ENCODE assay signal across 9 cellular contexts in the genomic region with DNA sequence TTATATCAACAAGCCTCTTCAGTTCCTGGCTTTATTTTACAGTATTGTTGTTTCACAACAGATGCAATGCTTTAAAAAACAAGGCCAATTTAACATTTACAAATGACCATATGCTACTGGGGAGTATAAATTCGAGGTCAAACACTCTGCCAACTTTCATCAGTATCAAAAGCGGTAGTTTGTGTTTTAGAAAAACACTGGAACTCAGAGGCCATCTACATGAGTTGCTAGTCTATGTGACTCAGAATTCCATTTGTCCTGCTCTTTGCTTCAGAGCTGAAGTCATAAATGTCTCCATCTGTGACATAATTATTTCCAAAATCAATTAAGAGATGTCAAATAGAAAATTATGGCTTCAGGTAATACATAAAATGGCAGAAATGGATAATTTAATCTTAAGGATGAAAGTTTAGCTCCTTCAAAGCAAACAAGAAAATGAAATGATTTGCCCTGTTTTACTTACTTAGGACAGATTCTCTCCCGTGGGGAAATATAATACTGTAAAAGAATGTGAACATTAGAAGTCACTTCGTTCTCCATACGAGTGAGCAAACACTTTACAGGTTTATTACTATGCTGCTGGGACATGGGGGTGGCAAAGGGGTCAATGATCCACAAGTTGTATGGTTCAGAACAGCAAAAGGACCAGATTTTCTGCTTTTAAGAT. TPM values are rescaled to one million over a fixed set of nuclear protein-coding genes. Genes with fewer than 3 reads are reported as not detected.
DNase-seq lines count a peak whose midpoint lies in the region; ATAC-seq lines count a peak whose summit lies in the region.
"Had no signal": no experiment of that assay in that cellular context is flagged by ENCODE, and none has a peak within 500 bp of the region (broad histone marks: within the 10 kb centered on the region; RNA-seq: fewer than 3 reads in every experiment).

No MANE protein-coding gene starts in this region.

- peaks cover 19% of the 10 kb centered on the region for H3K36me3 ChIP-seq in neuron (ENCODE audit: insufficient read depth, low read length)

- DNase-seq in EH (ENCODE audit: low read depth) = peak; percentile 75
- DNase-seq in NCI-H446 treated with DMSO at 0.1 percent for 48 hours (lab: John Stamatoyannopoulos, UW) = peak; percentile 59
- peak; percentile 30 for DNase-seq in dermis blood vessel endothelial cell
- DNase-seq: H7 had no signal

- peak overlapping the region; percentile 95 for H3K4me3 ChIP-seq in neuron (ENCODE audit: low read length)

- no peak overlapping the region for H2AFZ ChIP-seq in neuron (ENCODE audit: low read depth, low read length)

- no peaks in the 10 kb centered on the region for H3K9me3 ChIP-seq in neuron (ENCODE audit: low read length)

- peaks cover 21% of the 10 kb centered on the region for H3K4me1 ChIP-seq in neuron (ENCODE audit: insufficient read depth, low read length)

- H3K27me3 ChIP-seq in neuron (ENCODE audit: insufficient read depth, low read length) = no peaks in the 10 kb centered on the region

- ATAC-seq in GM21717 (IDR thresholded peaks at IDR 0.05; ENCODE audit: unreplicated experiment) = no peak
- no peak for ATAC-seq in GM18519 (IDR thresholded peaks at IDR 0.05; ENCODE audit: low FRiP score, unreplicated experiment)
- no peak for ATAC-seq in HG03025 (IDR thresholded peaks at IDR 0.05; ENCODE audit: low FRiP score, unreplicated experiment)
- no peak for ATAC-seq in HG03175 (IDR thresholded peaks at IDR 0.05; ENCODE audit: unreplicated experiment)

RNA-seq across cellular contexts. Expression of gene MEX3C, which starts 3.7 kb away (rescaled TPM):
- total RNA-seq in dermis blood vessel endothelial cell = 41.5 and 42.5 TPM in 2 replicates
